1 cellular context compared by ENCODE assay signal in genomic region chr15:37109151-37109912, GRCh38.
TF ChIP-seq lines count a peak whose summit lies in the region.

No MANE protein-coding gene starts in this region.

TF ChIP-seq in WTC11, 78 proteins besides CTCF, POLR2A, EP300 and RAD21 (continued from another document):
- TF ChIP-seq ZSCAN18 (CRISPR knock-in tag; IDR thresholded peaks at IDR 0.05) (no peak), ZNF138 (CRISPR knock-in tag; conservative IDR thresholded peaks at IDR 0.05) (no peak), TEAD1 (CRISPR knock-in tag; IDR thresholded peaks at IDR 0.05) (no peak)
